Comparison of ENCODE assay signal across 8 cellular contexts in the genomic region with DNA sequence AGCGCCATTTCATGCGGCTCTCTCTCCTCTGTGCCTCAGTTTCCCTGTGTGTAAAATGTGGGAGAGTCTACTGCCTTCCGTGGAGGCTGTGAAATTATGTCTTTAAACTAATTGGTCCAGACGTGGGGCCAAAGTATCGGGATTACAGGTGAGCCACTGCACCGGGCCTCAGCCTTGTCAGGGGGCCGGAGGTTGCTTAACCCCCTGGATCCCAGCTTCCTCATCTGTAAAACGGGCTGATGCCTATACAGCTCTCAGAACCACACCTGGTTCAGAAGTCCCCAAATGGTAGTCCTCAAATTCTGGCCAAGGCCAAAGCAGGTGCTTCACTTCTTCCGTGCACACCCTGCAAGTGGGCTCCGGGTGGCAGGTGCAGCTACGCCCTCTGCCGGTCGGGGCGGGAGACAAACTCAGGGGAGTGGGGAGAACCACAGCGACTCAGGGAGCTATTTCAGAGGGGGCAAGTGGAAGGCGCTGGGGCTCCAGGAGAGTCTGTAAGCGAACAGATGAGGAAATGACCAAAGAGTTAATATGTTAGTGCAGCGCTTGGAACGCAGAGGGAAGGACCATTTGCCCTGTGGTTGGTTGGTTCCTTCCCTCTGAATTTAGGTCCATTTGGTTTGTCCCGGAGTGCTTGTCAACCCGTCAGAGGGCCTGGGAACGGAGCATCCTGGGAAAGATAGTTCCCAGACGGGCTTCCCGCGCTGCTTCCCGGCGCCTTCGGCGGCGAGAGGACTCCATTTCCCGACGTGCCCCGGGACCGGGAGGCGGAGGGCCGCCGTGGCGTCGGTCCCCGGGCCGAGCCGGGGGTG. TPM values are rescaled to one million over a fixed set of nuclear protein-coding genes. Genes with fewer than 3 reads are reported as not detected.
DNase-seq lines count a peak whose midpoint lies in the region; ATAC-seq and TF ChIP-seq lines count a peak whose summit lies in the region.

A gene (plus strand): TSS at position 812 of the 812 bp plus-strand sequence. CDS start 135 bp downstream, outside the sequence.

- no peaks in the 10 kb centered on the region for H3K9me2 ChIP-seq in SU-DHL-6 (replicated peaks; ENCODE audit: insufficient read depth, low read length)

- peak; percentile 12 for TF ChIP-seq CTCF in GM12801 (IDR thresholded peaks at IDR 0.05; ENCODE audit: extremely low read depth, insufficient read length)
- TF ChIP-seq CTCF in SU-DHL-6 (IDR thresholded peaks at IDR 0.05; ENCODE audit: insufficient read depth, low read length, poor library complexity, severe bottlenecking): peak; percentile 98
- peak; percentile 99 for TF ChIP-seq CTCF in osteocyte (IDR thresholded peaks at IDR 0.05)
- peak; percentile 83 for TF ChIP-seq CTCF in thoracic aorta (IDR thresholded peaks at IDR 0.05)

- peak within 1 kb of the TSS; percentile 64 for H3K27ac ChIP-seq in SU-DHL-6 (ENCODE audit: low read depth, low read length)
- peak within 1 kb of the TSS; percentile 82 to 88 for H3K27ac ChIP-seq in thoracic aorta

- DNase-seq in NCI-H1105 (lab: John Stamatoyannopoulos, UW) (peak; percentile 71), head of caudate nucleus (peak; percentile 87 to 99 (median 96)), osteocyte (ENCODE audit: extremely low spot score, unreplicated experiment) (peak; percentile 98), thoracic aorta (ENCODE audit: low spot score) (peak; percentile 80)
- peak; percentile 93 for DNase-seq in activated naive CD8-positive, alpha-beta T cell treated with anti-CD3 and anti-CD28 coated beads for 36 hours

- peaks cover 16 to 21% of the 10 kb centered on the region in 2 donors for H3K4me1 ChIP-seq in thoracic aorta (ENCODE audit: control insufficient read depth in 1 of 2, low read depth in 2 of 2)

- H3K4me3 Mint-ChIP-seq in activated naive CD8-positive, alpha-beta T cell treated with anti-CD3 and anti-CD28 coated beads for 36 hours: peak within 1 kb of the TSS; percentile 98
- H3K4me3 Mint-ChIP-seq in osteocyte (ENCODE audit: unreplicated experiment): peak within 1 kb of the TSS; percentile 94

- peak within 1 kb of the TSS; percentile 83 for H3K9ac ChIP-seq in SU-DHL-6 (ENCODE audit: low read length)

- H3K4me1 Mint-ChIP-seq in activated naive CD8-positive, alpha-beta T cell treated with anti-CD3 and anti-CD28 coated beads for 36 hours: peaks cover 23% of the 10 kb centered on the region
- peaks cover 27% of the 10 kb centered on the region for H3K4me1 Mint-ChIP-seq in osteocyte (ENCODE audit: unreplicated experiment)

- H3K9me3 Mint-ChIP-seq in activated naive CD8-positive, alpha-beta T cell treated with anti-CD3 and anti-CD28 coated beads for 36 hours: no peaks in the 10 kb centered on the region
- H3K9me3 Mint-ChIP-seq in osteocyte (ENCODE audit: unreplicated experiment): no peaks in the 10 kb centered on the region

- H3K4me3 ChIP-seq in SU-DHL-6 (ENCODE audit: insufficient read depth, low read length, poor library complexity, severe bottlenecking): peak within 1 kb of the TSS; percentile 74
- peak within 1 kb of the TSS; percentile 96 for H3K4me3 ChIP-seq in thoracic aorta

- peaks cover 34% of the 10 kb centered on the region for H3K79me2 ChIP-seq in SU-DHL-6 (ENCODE audit: insufficient read depth, low read length)

- peak within 1 kb of the TSS; percentile 67 for H3K4me2 ChIP-seq in SU-DHL-6 (ENCODE audit: low read depth, low read length, poor library complexity, severe bottlenecking)

- intact Hi-C loops in head of caudate nucleus (cut with DNase I): loop anchor here (5.0 kb wide), 1 partner anchor 58 kb away; no protein-coding TSS in a partner anchor

- H3K27me3 Mint-ChIP-seq in activated naive CD8-positive, alpha-beta T cell treated with anti-CD3 and anti-CD28 coated beads for 36 hours: no peaks in the 10 kb centered on the region
- H3K27me3 Mint-ChIP-seq in osteocyte (ENCODE audit: unreplicated experiment): no peaks in the 10 kb centered on the region

- H3K9me3 ChIP-seq in SU-DHL-6 (ENCODE audit: insufficient read depth, low read length): no peaks in the 10 kb centered on the region
- H3K9me3 ChIP-seq in thoracic aorta: no peaks in the 10 kb centered on the region

- peaks cover 22% of the 10 kb centered on the region for H3K36me3 Mint-ChIP-seq in activated naive CD8-positive, alpha-beta T cell treated with anti-CD3 and anti-CD28 coated beads for 36 hours
- H3K36me3 Mint-ChIP-seq in osteocyte (ENCODE audit: unreplicated experiment): no peaks in the 10 kb centered on the region

- peak within 1 kb of the TSS; percentile 98 for H3K27ac Mint-ChIP-seq in activated naive CD8-positive, alpha-beta T cell treated with anti-CD3 and anti-CD28 coated beads for 36 hours
- peak within 1 kb of the TSS; percentile 97 for H3K27ac Mint-ChIP-seq in osteocyte (ENCODE audit: unreplicated experiment)

- peak within 1 kb of the TSS; percentile 69 for H2AFZ ChIP-seq in SU-DHL-6 (ENCODE audit: low read depth, low read length, severe bottlenecking)

- H3K36me3 ChIP-seq in SU-DHL-6 (ENCODE audit: low read length) (no peaks in the 10 kb centered on the region), thoracic aorta (no peaks in the 10 kb centered on the region)

- H3K27me3 ChIP-seq in SU-DHL-6 (ENCODE audit: low read length) (no peaks in the 10 kb centered on the region), thoracic aorta (replicated peaks; ENCODE audit: insufficient read depth) (no peaks in the 10 kb centered on the region)

- ATAC-seq in HG02642 (IDR thresholded peaks at IDR 0.05; ENCODE audit: poor library complexity, unreplicated experiment): peak; percentile 79
- peak; percentile 92 for ATAC-seq in thoracic aorta (ENCODE audit: insufficient number of reproducible peaks, low FRiP score, low read depth)

- H4K20me1 ChIP-seq in SU-DHL-6 (ENCODE audit: low read depth, low read length): no peaks in the 10 kb centered on the region

- H3F3A ChIP-seq in SU-DHL-6 (ENCODE audit: insufficient read depth): no peaks in the 10 kb centered on the region

RNA-seq across cellular contexts. Expression of the gene that starts here (rescaled TPM):
- 10 to 100 TPM; 63.7 to 64.3 TPM for total RNA-seq in activated naive CD8-positive, alpha-beta T cell treated with anti-CD3 and anti-CD28 coated beads for 36 hours
- total RNA-seq in osteocyte (88.0 and 94.6 TPM in 2 replicates), thoracic aorta (10 to 100 TPM; 56.0 to 64.5 TPM)

Comparison
In these comparisons a context has a peak if more than half of its experiments do, and no peak if none do; other contexts are left out.
1. Peak in every context shown above with its lines: DNase-seq, ATAC-seq, H3K4me3 ChIP-seq and H3K27ac ChIP-seq.
2. CTCF ChIP-seq: peak in every context shown above with its lines; median percentile 99 in osteocyte; 98 in SU-DHL-6; 83 in thoracic aorta; 12 in GM12801.